21 cellular contexts compared by ENCODE assay signal in genomic region chr11:16832193-16832539, GRCh38.
"Had no signal": no experiment of that assay in that cellular context is flagged by ENCODE, and none has a peak within 500 bp of the region (broad histone marks: within the 10 kb centered on the region; RNA-seq: fewer than 3 reads in every experiment).

No MANE protein-coding gene starts in this region.

- H3K27ac Mint-ChIP-seq: immature natural killer cell, mesothelial cell of epicardium had no signal

- ATAC-seq: foreskin keratinocyte, gastroesophageal sphincter, left lung, left ventricle myocardium superior, mucosa of descending colon had no signal

- DNase-seq: dermis blood vessel endothelial cell; dorsolateral prefrontal cortex; effector CD4-positive, alpha-beta T cell; effector memory CD4-positive, alpha-beta T cell; foreskin keratinocyte; heart left ventricle; hypothalamus; immature natural killer cell; islet precursor cell; kidney; kidney glomerular epithelial cell; left lung; left ventricle myocardium superior; lower lobe of right lung; mesenchymal stem cell; mucosa of descending colon had no signal

- H3K4me2 ChIP-seq: hepatocyte had no signal

- H3K4me3 ChIP-seq: coronary artery, dorsolateral prefrontal cortex, esophagus muscularis mucosa, gastroesophageal sphincter, heart left ventricle, hepatocyte, left lung, lower lobe of right lung, mucosa of descending colon had no signal

- H3K27ac ChIP-seq: coronary artery, dorsolateral prefrontal cortex, esophagus muscularis mucosa, foreskin keratinocyte, gastroesophageal sphincter, heart left ventricle, hepatocyte, left lung, lower lobe of right lung had no signal

- H3K4me1 Mint-ChIP-seq: immature natural killer cell had no signal

- H3K36me3 Mint-ChIP-seq: immature natural killer cell had no signal

- H2AFZ ChIP-seq: hepatocyte had no signal

- H3K4me3 Mint-ChIP-seq: immature natural killer cell, mesothelial cell of epicardium had no signal

- H3K9me3 ChIP-seq: esophagus muscularis mucosa, gastroesophageal sphincter, heart left ventricle, left lung, lower lobe of right lung, mucosa of descending colon had no signal

- H3K27me3 ChIP-seq: dorsolateral prefrontal cortex, esophagus muscularis mucosa, foreskin keratinocyte, gastroesophageal sphincter, heart left ventricle, hepatocyte, left lung had no signal

- H3K79me2 ChIP-seq: hepatocyte had no signal

- H3K9me3 Mint-ChIP-seq: immature natural killer cell, mesothelial cell of epicardium had no signal

- H3K4me1 ChIP-seq: esophagus muscularis mucosa, foreskin keratinocyte, gastroesophageal sphincter, left lung, lower lobe of right lung had no signal

- H3K36me3 ChIP-seq: left lung, lower lobe of right lung had no signal
